Comparison of ENCODE assay signal across 19 cellular contexts in the genomic region with DNA sequence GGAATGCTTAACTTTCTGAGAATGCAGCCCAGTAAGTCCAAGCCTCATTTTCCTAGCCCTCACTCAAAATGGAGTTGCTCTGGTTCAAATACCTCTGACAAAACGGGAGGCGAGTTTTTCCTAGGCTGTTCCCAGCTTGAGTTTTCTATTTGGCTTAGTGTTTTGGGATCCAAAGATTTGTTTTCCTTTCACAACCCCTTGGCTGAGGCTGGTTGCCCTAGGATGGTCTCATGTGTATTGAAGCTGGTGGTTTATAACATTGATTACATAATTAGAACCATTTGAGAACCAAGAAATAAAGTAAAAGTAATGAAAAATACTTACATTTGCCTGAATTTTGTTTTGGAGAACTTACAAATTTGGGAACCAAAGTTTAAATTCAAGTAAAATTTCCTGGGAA.
"Had no signal": no experiment of that assay in that cellular context is flagged by ENCODE, and none has a peak within 500 bp of the region (broad histone marks: within the 10 kb centered on the region; RNA-seq: fewer than 3 reads in every experiment).

No MANE protein-coding gene starts in this region.

- H3K27me3 ChIP-seq: SJSA1 had no signal

- H3K4me3 ChIP-seq: SJSA1, SK-N-MC had no signal

- H3K36me3 ChIP-seq: SJSA1 had no signal

- DNase-seq: KBM-7, MV-4-11, NCI-H1048, NCI-H1105, NCI-H1417, NCI-H1436 treated with DMSO at 0.1 percent for 48 hours, NCI-H1694 treated with DMSO at 0.1 percent for 48 hours, NCI-H1930, NCI-H2081, NCI-H2107, NCI-H2227 treated with DMSO at 0.1 percent for 48 hours, NCI-H524, NCI-H526 treated with DMSO at 0.1 percent for 48 hours, NCI-H748 treated with DMSO at 0.1 percent for 48 hours, Right ventricle myocardium superior, RPMI8226, SIG-M5 had no signal

- H3K9me3 ChIP-seq: SJSA1 had no signal

- H3K27ac ChIP-seq: SJSA1, SK-N-MC had no signal

- H3K4me1 ChIP-seq: SJSA1 had no signal
